Comparison of ENCODE assay signal across 15 cellular contexts in the genomic region with DNA sequence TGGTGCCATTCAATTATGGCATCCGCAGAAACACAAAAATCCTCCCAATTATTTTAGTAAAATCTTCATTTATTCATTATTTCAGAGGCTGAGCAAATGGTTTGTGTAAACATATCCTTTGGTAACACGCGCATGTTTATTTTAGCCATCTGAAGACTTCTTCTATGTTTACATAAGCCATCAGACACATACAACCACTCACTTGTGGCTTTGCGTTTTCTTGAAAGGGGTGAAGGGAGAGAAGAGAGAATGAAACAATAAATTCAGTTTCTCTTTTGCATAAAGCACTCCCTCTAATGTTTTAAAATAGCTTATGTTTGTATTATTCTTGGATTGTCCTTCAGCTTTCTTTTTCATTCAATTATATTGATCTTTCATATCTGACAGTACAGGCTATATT.
A peak's percentile ranks its signal among the peaks of the same experiment; 100 is the strongest.
DNase-seq lines count a peak whose midpoint lies in the region; ATAC-seq, FAIRE-seq and TF ChIP-seq lines count a peak whose summit lies in the region.
"Had no signal": no experiment of that assay in that cellular context is flagged by ENCODE, and none has a peak within 500 bp of the region (broad histone marks: within the 10 kb centered on the region; RNA-seq: fewer than 3 reads in every experiment).

No MANE protein-coding gene starts in this region.

- CTCF ChIA-PET in A549 (lab: Yijun Ruan, JAX), result no interaction called here

- H3K27me3 ChIP-seq in Loucy (ENCODE audit: insufficient read depth, low read length, poor library complexity, severe bottlenecking), result no peaks in the 10 kb centered on the region
- H3K27me3 ChIP-seq: dorsolateral prefrontal cortex had no signal

- H3K27me3 Mint-ChIP-seq in osteocyte (ENCODE audit: unreplicated experiment), result no peaks in the 10 kb centered on the region
- H3K27me3 Mint-ChIP-seq: activated B cell treated with CpG ODN at 0.5 μM for 24 hours; activated naive CD8-positive, alpha-beta T cell had no signal

- H3K9me2 ChIP-seq in Loucy (replicated peaks; ENCODE audit: low read depth, low read length), result no peaks in the 10 kb centered on the region

- H2AFZ ChIP-seq in Loucy (ENCODE audit: low read length), result peak overlapping the region; percentile 20; the same call in 1 of the 2 replicates

- no peak for TF ChIP-seq EP300 in A549 (IDR thresholded peaks at IDR 0.05)

- H3K9me3 ChIP-seq in A549 (no peaks in the 10 kb centered on the region), Loucy (ENCODE audit: insufficient read depth, low read depth, low read length) (no peaks in the 10 kb centered on the region)

- peaks cover 41% of the 10 kb centered on the region for H3K4me1 Mint-ChIP-seq in osteocyte (ENCODE audit: unreplicated experiment)
- H3K4me1 Mint-ChIP-seq: activated B cell treated with CpG ODN at 0.5 μM for 24 hours had no signal

- H3K36me3 ChIP-seq in Loucy (ENCODE audit: insufficient read depth, low read length), result no peaks in the 10 kb centered on the region

- H3K4me3 ChIP-seq in A549 (peak overlapping the region; percentile 12; the same call in 1 of the 3 replicates), Loucy (ENCODE audit: low read length, poor library complexity, severe bottlenecking) (no peak overlapping the region), coronary artery (peak overlapping the region; percentile 39)

- H3K27ac ChIP-seq in A549, result peak overlapping the region; percentile 44 to 81
- peak overlapping the region in 1 of 2 donors; percentile 50 for H3K27ac ChIP-seq in coronary artery

- no peak for TF ChIP-seq POLR2A in A549 (IDR thresholded peaks at IDR 0.05; ENCODE audit: low read length)

- H4K20me1 ChIP-seq in Loucy (ENCODE audit: insufficient read depth, low read length, poor library complexity, severe bottlenecking), result no peaks in the 10 kb centered on the region

- 10% methylated on average over 4 of the region's 4 CpGs for WGBS in A549 (ENCODE audit: missing lambda C conversion rate)

- H3K9ac ChIP-seq in Loucy (ENCODE audit: low read depth, low read length, poor library complexity, severe bottlenecking), result no peak overlapping the region

- H3K4me2 ChIP-seq in A549 (peak overlapping the region; percentile 82), Loucy (ENCODE audit: low read depth, low read length, poor library complexity, severe bottlenecking) (no peak overlapping the region)

- FAIRE-seq in A549 (lab: Jason Lieb, UNC), result peak; percentile 18
- FAIRE-seq: GM18507 had no signal

- peak overlapping the region; percentile 33 for H3K4me3 Mint-ChIP-seq in osteocyte (ENCODE audit: unreplicated experiment)
- H3K4me3 Mint-ChIP-seq: activated B cell treated with CpG ODN at 0.5 μM for 24 hours; activated naive CD8-positive, alpha-beta T cell had no signal

- H3K4me1 ChIP-seq in A549, result peaks cover 41% of the 10 kb centered on the region
- peaks cover 6% of the 10 kb centered on the region for H3K4me1 ChIP-seq in Loucy (ENCODE audit: insufficient read depth, low read length, poor library complexity, severe bottlenecking)

- H3K9me3 Mint-ChIP-seq in osteocyte (ENCODE audit: unreplicated experiment), result no peaks in the 10 kb centered on the region
- H3K9me3 Mint-ChIP-seq: activated B cell treated with CpG ODN at 0.5 μM for 24 hours had no signal

- peaks cover 2% of the 10 kb centered on the region for H3K36me3 Mint-ChIP-seq in osteocyte (ENCODE audit: unreplicated experiment)
- H3K36me3 Mint-ChIP-seq: activated naive CD8-positive, alpha-beta T cell had no signal

- TF ChIP-seq CTCF in A549 (IDR thresholded peaks at IDR 0.05) (no peak), Loucy (conservative IDR thresholded peaks at IDR 0.05; ENCODE audit: low read length) (no peak), coronary artery (IDR thresholded peaks at IDR 0.05) (no peak), osteocyte (IDR thresholded peaks at IDR 0.05) (no peak)

- peak in 1 of 2 experiments; percentile 55; a peak in 3 of 6 replicates for ATAC-seq in A549
- ATAC-seq in GM21423 (IDR thresholded peaks at IDR 0.05; ENCODE audit: unreplicated experiment), result no peak

- no peaks in the 10 kb centered on the region for H3F3A ChIP-seq in Loucy (ENCODE audit: low read depth)

- POLR2A ChIA-PET in A549 (lab: Yijun Ruan, JAX), result no interaction called here

- H3K79me2 ChIP-seq in Loucy (ENCODE audit: insufficient read depth, low read length), result no peaks in the 10 kb centered on the region

- peak overlapping the region; percentile 89 for H3K27ac Mint-ChIP-seq in osteocyte (ENCODE audit: unreplicated experiment)
- H3K27ac Mint-ChIP-seq: activated B cell treated with CpG ODN at 0.5 μM for 24 hours; activated naive CD8-positive, alpha-beta T cell had no signal

- no peak for TF ChIP-seq RAD21 in A549 (conservative IDR thresholded peaks at IDR 0.05 in 1 of 2, IDR thresholded peaks at IDR 0.05 in 1 of 2)

- DNase-seq in A549 (ENCODE audit: low read depth in 1 of 2, low spot score in 1 of 2) (peak in 1 of 2 experiments; percentile 34), coronary artery (ENCODE audit: low spot score) (no peak), osteocyte (ENCODE audit: extremely low spot score, unreplicated experiment) (no peak), mucosa of gallbladder (ENCODE audit: low spot score) (no peak), DMS 273 (lab: John Stamatoyannopoulos, UW; ENCODE audit: unreplicated experiment) (no peak), GM19238 (ENCODE audit: insufficient read length, low spot score) (no peak)
- DNase-seq: activated B cell treated with CpG ODN at 0.5 μM for 24 hours; dorsolateral prefrontal cortex; NCI-H1105; nucleus accumbens; stimulated activated CD4-positive, alpha-beta T cell treated with anti-CD3 and anti-CD28 coated beads, Interleukin-1b, Interleukin-23, amount 100 ng/mL, for 48 hours had no signal

TF ChIP-seq in A549, 52 proteins besides CTCF, POLR2A, EP300 and RAD21:
- TF ChIP-seq FOXS1 (CRISPR knock-in tag; IDR thresholded peaks at IDR 0.05), result peak; percentile 91; the same call in 1 of the 2 replicates
- no peak for TF ChIP-seq EHMT2 (IDR thresholded peaks at IDR 0.05; ENCODE audit: low read depth)
